Comparison of ENCODE assay signal across 19 cellular contexts in genomic region chr14:96263347-96264199, GRCh38. TPM values are rescaled to one million over a fixed set of nuclear protein-coding genes. Genes with fewer than 3 reads are reported as not detected.
DNase-seq lines count a peak whose midpoint lies in the region; ATAC-seq lines count a peak whose summit lies in the region.
"Had no signal": no experiment of that assay in that cellular context is flagged by ENCODE, and none has a peak within 500 bp of the region (broad histone marks: within the 10 kb centered on the region; RNA-seq: fewer than 3 reads in every experiment).

No MANE protein-coding gene starts in this region.

- no peak overlapping the region for H3K4me2 ChIP-seq in neuronal stem cell (ENCODE audit: insufficient read depth, low read length, poor library complexity, severe bottlenecking)

- H3K9me3 ChIP-seq in duodenal mucosa (ENCODE audit: control insufficient read depth in 1 of 2, low read length in 2 of 2) (no peaks in the 10 kb centered on the region), neuronal stem cell (replicated peaks in 1 of 2; ENCODE audit: control insufficient read depth in 2 of 2, insufficient read depth in 1 of 2, low read depth in 1 of 2, low read length in 2 of 2) (peaks cover 0 to 3% of the 10 kb centered on the region in 2 donors)
- H3K9me3 ChIP-seq: adrenal gland had no signal

- H3K79me1 ChIP-seq in neuronal stem cell (ENCODE audit: low read depth, low read length) = no peaks in the 10 kb centered on the region

- peak overlapping the region; percentile 2 to 45 for H3K4me3 ChIP-seq in duodenal mucosa (ENCODE audit: low read depth in 1 of 2, low read length in 2 of 2)
- H3K4me3 ChIP-seq in neuronal stem cell (ENCODE audit: low read length in 2 of 2) = no peak overlapping the region
- H3K4me3 ChIP-seq: adrenal gland had no signal

- no peak overlapping the region for H2BK5ac ChIP-seq in neuronal stem cell (ENCODE audit: low read length)

- peak; percentile 49 for DNase-seq in NCI-H2171 treated with DMSO at 0.1 percent for 48 hours (lab: John Stamatoyannopoulos, UW)
- DNase-seq in NCI-H2171 (lab: John Stamatoyannopoulos, UW) = no peak
- peak; percentile 22 to 77 for DNase-seq in NCI-H524 (lab: John Stamatoyannopoulos, UW)
- DNase-seq in neuronal stem cell (ENCODE audit: low spot score) = no peak
- no peak for DNase-seq in T1000 (lab: John Stamatoyannopoulos, UW)
- DNase-seq in effector memory CD8-positive, alpha-beta T cell = no peak
- no peak for DNase-seq in middle frontal gyrus (ENCODE audit: extremely low spot score, low spot score)
- DNase-seq: activated CD4-positive, CD25-positive, alpha-beta regulatory T cell; hypothalamus; kidney glomerular epithelial cell; midbrain; NCI-H2081; NCI-H774; occipital lobe; right cardiac atrium had no signal

- H3K27me3 Mint-ChIP-seq in effector memory CD8-positive, alpha-beta T cell = peaks cover 42 to 51% of the 10 kb centered on the region in 2 donors

- H3K4me1 Mint-ChIP-seq in effector memory CD8-positive, alpha-beta T cell (ENCODE audit: low read depth in 2 of 2) = no peaks in the 10 kb centered on the region
- H3K4me1 Mint-ChIP-seq: CD4-positive, CD25-positive, alpha-beta regulatory T cell had no signal

- no peaks in the 10 kb centered on the region for H3K9me3 Mint-ChIP-seq in effector memory CD8-positive, alpha-beta T cell
- H3K9me3 Mint-ChIP-seq: T-helper 1 cell treated with Interleukin-12 subunit alpha and Interleukin-12 subunit beta and Interleukin-4 antibody, amounts not matched to agents 30 μg/mL and 1 μg/mL, for 36 hours had no signal

- no peak overlapping the region for H2BK12ac ChIP-seq in neuronal stem cell (ENCODE audit: low read length)

- no peak overlapping the region for H4K8ac ChIP-seq in neuronal stem cell (ENCODE audit: low read depth, low read length)

- no peak for ATAC-seq in effector memory CD8-positive, alpha-beta T cell (replicated peaks)
- ATAC-seq: right cardiac atrium had no signal

- H3K9ac ChIP-seq in duodenal mucosa (ENCODE audit: low read depth in 1 of 2, low read length in 2 of 2) (no peak overlapping the region), neuronal stem cell (ENCODE audit: low read depth, low read length, poor library complexity) (peak overlapping the region; percentile 44)

- no peak overlapping the region for H2AFZ ChIP-seq in neuronal stem cell (ENCODE audit: low read length)

- H3K4me1 ChIP-seq in duodenal mucosa (ENCODE audit: control insufficient read depth in 1 of 2, insufficient read depth in 2 of 2, low read length in 2 of 2) (peaks cover 17 to 26% of the 10 kb centered on the region in 2 donors), neuronal stem cell (ENCODE audit: control insufficient read depth in 2 of 2, insufficient read depth in 1 of 2, low read depth in 1 of 2, low read length in 2 of 2) (peaks cover 0 to 5% of the 10 kb centered on the region in 2 donors)
- H3K4me1 ChIP-seq: adrenal gland had no signal

- no peak overlapping the region for H3K4me3 Mint-ChIP-seq in effector memory CD8-positive, alpha-beta T cell
- H3K4me3 Mint-ChIP-seq: CD4-positive, CD25-positive, alpha-beta regulatory T cell; T-helper 1 cell treated with Interleukin-12 subunit alpha and Interleukin-12 subunit beta and Interleukin-4 antibody, amounts not matched to agents 30 μg/mL and 1 μg/mL, for 36 hours had no signal

- H3K23ac ChIP-seq in neuronal stem cell (ENCODE audit: low read depth, low read length, poor library complexity) = no peak overlapping the region

- no peak overlapping the region for H3K14ac ChIP-seq in neuronal stem cell (ENCODE audit: low read length)

- no peak overlapping the region for H3K4ac ChIP-seq in neuronal stem cell (ENCODE audit: low read length)

- no peak overlapping the region for H2AK5ac ChIP-seq in neuronal stem cell (ENCODE audit: low read depth, low read length)

- peak overlapping the region; percentile 39 for H3K18ac ChIP-seq in neuronal stem cell (ENCODE audit: low read length)

- H4K91ac ChIP-seq in neuronal stem cell (ENCODE audit: low read depth, low read length, poor library complexity) = no peak overlapping the region

- no peak overlapping the region for H3K27ac Mint-ChIP-seq in effector memory CD8-positive, alpha-beta T cell
- H3K27ac Mint-ChIP-seq: T-helper 1 cell treated with Interleukin-12 subunit alpha and Interleukin-12 subunit beta and Interleukin-4 antibody, amounts not matched to agents 30 μg/mL and 1 μg/mL, for 36 hours had no signal

- WGBS in neuronal stem cell (ENCODE audit: extremely low coverage in 2 of 2, insufficient read length in 2 of 2, insufficient replicate concordance in 1 of 2), 2 donors = no CpG with 5 or more reads among the region's 20 CpGs

- H3K36me3 ChIP-seq in duodenal mucosa (ENCODE audit: control insufficient read depth in 1 of 2, insufficient read depth in 2 of 2, low read length in 2 of 2) (no peaks in the 10 kb centered on the region), neuronal stem cell (replicated peaks in 1 of 2; ENCODE audit: control insufficient read depth in 2 of 2, insufficient read depth in 2 of 2, low read length in 2 of 2) (no peaks in the 10 kb centered on the region)
- H3K36me3 ChIP-seq: adrenal gland had no signal

- H2BK15ac ChIP-seq in neuronal stem cell (ENCODE audit: low read length) = no peak overlapping the region

- no peaks in the 10 kb centered on the region for H3K36me3 Mint-ChIP-seq in effector memory CD8-positive, alpha-beta T cell (ENCODE audit: insufficient read depth)
- H3K36me3 Mint-ChIP-seq: CD4-positive, CD25-positive, alpha-beta regulatory T cell had no signal

- no peak overlapping the region for H3K27ac ChIP-seq in duodenal mucosa (ENCODE audit: low read depth, low read length)
- H3K27ac ChIP-seq in neuronal stem cell (replicated peaks; ENCODE audit: low read length) = no peak overlapping the region
- H3K27ac ChIP-seq: adrenal gland had no signal

- no peaks in the 10 kb centered on the region for H3K27me3 ChIP-seq in duodenal mucosa (ENCODE audit: control insufficient read depth in 1 of 2, insufficient read depth in 2 of 2, low read length in 2 of 2)
- H3K27me3 ChIP-seq in neuronal stem cell (ENCODE audit: control insufficient read depth in 3 of 3, insufficient read depth in 3 of 3, low read depth in 1 of 3, low read length in 3 of 3) = no peaks in the 10 kb centered on the region
- H3K27me3 ChIP-seq: adrenal gland had no signal

- H2BK120ac ChIP-seq in neuronal stem cell (ENCODE audit: low read depth, low read length) = no peak overlapping the region

RNA-seq across cellular contexts. Expression of gene BDKRB1, which starts 7.6 kb away (rescaled TPM):
- polyA plus RNA-seq in neuronal stem cell (2013, experiment 1 of 2) = 0.06 TPM
- polyA plus RNA-seq in neuronal stem cell (2013, experiment 2 of 2) = 0.10 TPM
- polyA plus RNA-seq: CD4-positive, CD25-positive, alpha-beta regulatory T cell had no signal

RNA-seq across cellular contexts. Expression of gene BDKRB2, which starts 58.9 kb away (rescaled TPM):
- 0.32 TPM for polyA plus RNA-seq in neuronal stem cell (2013, experiment 1 of 2)
- 0.32 TPM for polyA plus RNA-seq in neuronal stem cell (2013, experiment 2 of 2)
- polyA plus RNA-seq: CD4-positive, CD25-positive, alpha-beta regulatory T cell had no signal

Comparison
In these comparisons a context has a peak if more than half of its experiments do, and no peak if none do; other contexts are left out.
1. DNase-seq: peak in NCI-H2171 treated with DMSO at 0.1 percent for 48 hours (single experiment) and NCI-H524 (2 of 2); none in NCI-H2171 (single experiment), neuronal stem cell (single experiment), T1000 (single experiment), effector memory CD8-positive, alpha-beta T cell (0 of 3) and middle frontal gyrus (single experiment).
2. H3K4me3 ChIP-seq: peak in duodenal mucosa (2 of 2); none in neuronal stem cell (0 of 2).